8 cellular contexts compared by ENCODE assay signal in the genomic region with DNA sequence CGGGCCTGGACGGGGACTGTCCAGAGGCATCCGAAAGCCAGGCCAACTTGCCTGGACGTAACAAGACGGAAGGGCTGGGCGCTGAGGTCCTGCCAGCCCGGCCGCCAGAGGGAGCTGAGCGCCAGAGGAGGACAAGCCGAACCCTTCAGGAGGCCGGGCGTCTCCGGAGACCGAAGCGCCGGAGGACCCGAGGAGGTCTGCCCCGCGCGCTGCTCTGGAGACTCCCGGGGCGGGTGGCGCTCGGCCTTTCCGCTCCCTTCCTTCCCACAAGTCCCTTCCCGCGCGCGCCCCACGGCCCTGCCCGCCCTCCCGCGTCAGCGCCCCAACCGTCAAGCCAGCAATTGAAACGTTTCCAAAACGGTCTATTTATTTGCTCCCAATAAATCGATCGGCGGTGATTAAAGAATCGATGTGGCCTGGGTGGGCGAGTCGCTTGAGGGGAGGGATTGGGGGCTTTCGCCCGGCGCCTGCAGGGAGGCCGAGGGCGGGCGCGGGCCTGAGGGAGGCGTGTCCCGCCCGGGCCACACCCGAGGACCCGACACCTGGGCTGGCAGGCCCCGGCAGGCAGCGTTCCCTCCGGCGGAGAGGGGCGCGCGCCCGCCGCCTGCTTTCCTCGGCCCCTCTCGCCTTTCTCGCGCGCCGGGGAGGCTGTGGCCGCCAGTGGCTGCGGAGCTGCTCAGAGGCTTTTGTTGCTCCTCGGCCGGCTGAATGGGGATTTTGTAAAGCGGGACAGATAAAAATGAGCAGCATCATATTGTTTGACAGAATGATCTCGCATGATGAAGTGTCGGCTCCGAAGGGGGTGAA. TPM values are rescaled to one million over a fixed set of nuclear protein-coding genes. Genes with fewer than 3 reads are reported as not detected.
DNase-seq lines count a peak whose midpoint lies in the region; ATAC-seq and TF ChIP-seq lines count a peak whose summit lies in the region.

No MANE protein-coding gene starts in this region.

- no peak for TF ChIP-seq POLR2A in esophagus muscularis mucosa (IDR thresholded peaks at IDR 0.05; ENCODE audit: low read depth)
- no peak for TF ChIP-seq POLR2A in upper lobe of left lung (IDR thresholded peaks at IDR 0.05)

- POLR2A ChIA-PET in naive thymus-derived CD4-positive, alpha-beta T cell (lab: Charles Lee): no interaction called here

- H3K4me1 Mint-ChIP-seq in naive thymus-derived CD4-positive, alpha-beta T cell: peaks cover 7 to 49% (median 34%) of the 10 kb centered on the region in 7 donors

- intact Hi-C loops in esophagus muscularis mucosa (cut with DNase I): loop anchor here (10.0 kb wide), 1 partner anchor 128 kb away; no protein-coding TSS in a partner anchor
- intact Hi-C loops in naive thymus-derived CD4-positive, alpha-beta T cell (cut with micrococcal nuclease): loop anchor here (1.0 to 2.0 kb wide), 4 partner anchors 8 to 220 kb away; no protein-coding TSS in a partner anchor

- peaks cover 0 to 4% (median 0%) of the 10 kb centered on the region in 4 donors for H3K9me3 ChIP-seq in esophagus muscularis mucosa
- H3K9me3 ChIP-seq in naive thymus-derived CD4-positive, alpha-beta T cell (ENCODE audit: control insufficient read depth in 2 of 3, low read length in 3 of 3): peaks cover 0 to 23% (median 0%) of the 10 kb centered on the region in 3 experiments
- peaks cover 0 to 4% (median 0%) of the 10 kb centered on the region in 4 donors for H3K9me3 ChIP-seq in upper lobe of left lung

- peaks cover 3 to 51% (median 25%) of the 10 kb centered on the region in 11 donors for H3K9me3 Mint-ChIP-seq in naive thymus-derived CD4-positive, alpha-beta T cell

- ATAC-seq in GM18907 (IDR thresholded peaks at IDR 0.05; ENCODE audit: unreplicated experiment) (peak; percentile 71), HG03139 (IDR thresholded peaks at IDR 0.05; ENCODE audit: unreplicated experiment) (peak; percentile 88), upper lobe of left lung (ENCODE audit: low FRiP score in 2 of 2) (peak; percentile 78 to 82)
- peak; percentile 73 for ATAC-seq in naive thymus-derived CD4-positive, alpha-beta T cell

- DNase-seq in AG09319 (ENCODE audit: extremely low read depth, low read depth): peak; percentile 18
- peak; percentile 84 for DNase-seq in NCI-H2196 treated with DMSO at 0.1 percent for 48 hours (lab: John Stamatoyannopoulos, UW; ENCODE audit: unreplicated experiment)
- DNase-seq in activated CD4-positive, alpha-beta T cell treated with anti-CD3 and anti-CD28 coated beads for 48 hours: peak; percentile 77
- DNase-seq in esophagus muscularis mucosa (ENCODE audit: extremely low spot score): no peak
- DNase-seq in naive thymus-derived CD4-positive, alpha-beta T cell: peak in 5 of 9 donors; percentile 14 to 74 (median 22)
- peak; percentile 83 to 94 for DNase-seq in upper lobe of left lung

- H3K27ac ChIP-seq in esophagus muscularis mucosa (replicated peaks in 1 of 4) (peak overlapping the region; percentile 26 to 71 (median 37)), upper lobe of left lung (no peak overlapping the region)
- no peak overlapping the region for H3K27ac ChIP-seq in naive thymus-derived CD4-positive, alpha-beta T cell (ENCODE audit: low read depth, low read length)

- peaks cover 75 to 79% (median 76%) of the 10 kb centered on the region in 5 donors for H3K27me3 Mint-ChIP-seq in naive thymus-derived CD4-positive, alpha-beta T cell

- H3K4me3 Mint-ChIP-seq in naive thymus-derived CD4-positive, alpha-beta T cell: peak overlapping the region; percentile 12 to 83 (median 67)

- H3K27me3 ChIP-seq in esophagus muscularis mucosa (peaks cover 26 to 91% (median 63%) of the 10 kb centered on the region in 4 donors), upper lobe of left lung (peaks cover 7 to 61% (median 44%) of the 10 kb centered on the region in 4 donors)
- peaks cover 18 to 60% of the 10 kb centered on the region in 2 donors for H3K27me3 ChIP-seq in naive thymus-derived CD4-positive, alpha-beta T cell (ENCODE audit: control insufficient read depth in 2 of 2, insufficient read depth in 2 of 2, low read length in 2 of 2)

- TF ChIP-seq EP300 in esophagus muscularis mucosa (IDR thresholded peaks at IDR 0.05) (no peak), upper lobe of left lung (IDR thresholded peaks at IDR 0.05) (no peak)

- H3K36me3 Mint-ChIP-seq in naive thymus-derived CD4-positive, alpha-beta T cell: peaks cover 0 to 21% (median 5%) of the 10 kb centered on the region in 5 donors

- H3K36me3 ChIP-seq in esophagus muscularis mucosa (no peaks in the 10 kb centered on the region), upper lobe of left lung (no peaks in the 10 kb centered on the region)
- no peaks in the 10 kb centered on the region for H3K36me3 ChIP-seq in naive thymus-derived CD4-positive, alpha-beta T cell (ENCODE audit: control insufficient read depth in 2 of 3, insufficient read depth in 3 of 3, low read length in 3 of 3)

- 2% methylated on average over 40 of the region's 78 CpGs for WGBS in esophagus muscularis mucosa
- WGBS in upper lobe of left lung, 2 donors: 2 to 5% methylated on average over 10 to 51 of the region's 78 CpGs

- H3K4me3 ChIP-seq in esophagus muscularis mucosa: peak overlapping the region; percentile 48 to 61 (median 52)
- H3K4me3 ChIP-seq in naive thymus-derived CD4-positive, alpha-beta T cell (ENCODE audit: low read length): peak overlapping the region; percentile 25
- H3K4me3 ChIP-seq in upper lobe of left lung: peak overlapping the region; percentile 8 to 58 (median 48)

- peak; percentile 46 for TF ChIP-seq CTCF in AG09319 (IDR thresholded peaks at IDR 0.05; ENCODE audit: low read depth, low read length)
- peak; percentile 36 to 65 (median 44) for TF ChIP-seq CTCF in esophagus muscularis mucosa (IDR thresholded peaks at IDR 0.05)
- peak; percentile 30 to 63 (median 52) for TF ChIP-seq CTCF in upper lobe of left lung (IDR thresholded peaks at IDR 0.05)

- CTCF ChIA-PET in naive thymus-derived CD4-positive, alpha-beta T cell (lab: Charles Lee): no interaction called here

- peaks cover 15 to 47% (median 28%) of the 10 kb centered on the region in 4 donors for H3K4me1 ChIP-seq in esophagus muscularis mucosa
- H3K4me1 ChIP-seq in naive thymus-derived CD4-positive, alpha-beta T cell (ENCODE audit: control insufficient read depth in 2 of 2, insufficient read depth in 2 of 2, low read length in 2 of 2): peaks cover 0 to 8% of the 10 kb centered on the region in 2 donors
- peaks cover 18 to 49% (median 22%) of the 10 kb centered on the region in 4 donors for H3K4me1 ChIP-seq in upper lobe of left lung

- H3K27ac Mint-ChIP-seq in naive thymus-derived CD4-positive, alpha-beta T cell: peak overlapping the region in 3 of 9 donors; percentile 39 to 86 (median 79)

RNA-seq across cellular contexts. Expression of a gene that starts 5.2 kb away (rescaled TPM):
- total RNA-seq in esophagus muscularis mucosa (1 to 10 TPM; 1.2 to 7.0 (median 4.4) TPM), upper lobe of left lung (under 1 TPM in 1 of 6 donors, not detected in 5; 0.09 TPM)
- total RNA-seq in naive thymus-derived CD4-positive, alpha-beta T cell: not detected
- not detected for polyA plus RNA-seq in naive thymus-derived CD4-positive, alpha-beta T cell

RNA-seq across cellular contexts. Expression of a gene that starts 50.2 kb away (rescaled TPM):
- 10 to 100 TPM in 1 of 4 donors, 1 to 10 TPM in 3; 3.6 to 10.7 (median 4.9) TPM for total RNA-seq in esophagus muscularis mucosa
- 10 to 100 TPM; 16.1 to 29.8 (median 27.3) TPM for total RNA-seq in naive thymus-derived CD4-positive, alpha-beta T cell
- polyA plus RNA-seq in naive thymus-derived CD4-positive, alpha-beta T cell: 10 to 100 TPM; 21.0 to 25.1 TPM
- 10 to 100 TPM in 2 of 6 donors, 1 to 10 TPM in 3, under 1 TPM in 1; 1.00 to 15.7 (median 9.3) TPM for total RNA-seq in upper lobe of left lung

Comparison
In these comparisons a context has a peak if more than half of its experiments do, and no peak if none do; other contexts are left out.
1. H3K27ac ChIP-seq: peak in esophagus muscularis mucosa (4 of 4); none in naive thymus-derived CD4-positive, alpha-beta T cell (single experiment) and upper lobe of left lung (0 of 4).
2. Peak in every context shown above with its lines, with median percentiles within 50 percentile points of each other: CTCF ChIP-seq, ATAC-seq and H3K4me3 ChIP-seq.